10 cellular contexts compared by ENCODE assay signal in genomic region chr12:6337958-6338406, GRCh38. TPM values are rescaled to one million over a fixed set of nuclear protein-coding genes. Genes with fewer than 3 reads are reported as not detected.
DNase-seq lines count a peak whose midpoint lies in the region; TF ChIP-seq lines count a peak whose summit lies in the region.
"Had no signal": no experiment of that assay in that cellular context is flagged by ENCODE, and none has a peak within 500 bp of the region (broad histone marks: within the 10 kb centered on the region; RNA-seq: fewer than 3 reads in every experiment).

No MANE protein-coding gene starts in this region.

- no peak overlapping the region for H2AFZ ChIP-seq in hepatocyte

- no peak overlapping the region for H3K27ac Mint-ChIP-seq in Calu3 (ENCODE audit: unreplicated experiment)

- peak overlapping the region; percentile 99 for H3K27ac ChIP-seq in hepatocyte
- H3K27ac ChIP-seq in stomach smooth muscle (ENCODE audit: low read length): peak overlapping the region; percentile 99
- H3K27ac ChIP-seq in SJCRH30: no peak overlapping the region

- peaks cover 58% of the 10 kb centered on the region for H3K4me1 ChIP-seq in hepatocyte (ENCODE audit: insufficient read depth)
- peaks cover 82% of the 10 kb centered on the region for H3K4me1 ChIP-seq in stomach smooth muscle (ENCODE audit: control insufficient read depth, insufficient read depth, low read length)
- peaks cover 20% of the 10 kb centered on the region for H3K4me1 ChIP-seq in SJCRH30

- intact Hi-C loops in Calu3 (cut with micrococcal nuclease; ENCODE audit: unreplicated experiment): loop anchor here (5.0 kb wide), 1 partner anchor 129 kb away; no protein-coding TSS in a partner anchor

- H3K4me3 ChIP-seq in H7 (ENCODE audit: insufficient read depth, low read depth, low read length): no peak overlapping the region
- no peak overlapping the region for H3K4me3 ChIP-seq in hepatocyte
- peak overlapping the region; percentile 84 to 99 for H3K4me3 ChIP-seq in stomach smooth muscle (ENCODE audit: low read length in 2 of 2)
- H3K4me3 ChIP-seq in SJCRH30: no peak overlapping the region

- H3K9me3 ChIP-seq in hepatocyte (ENCODE audit: low read depth): no peaks in the 10 kb centered on the region
- no peaks in the 10 kb centered on the region for H3K9me3 ChIP-seq in stomach smooth muscle (ENCODE audit: control insufficient read depth in 2 of 2, low read length in 2 of 2)
- H3K9me3 ChIP-seq in SJCRH30 (replicated peaks): no peaks in the 10 kb centered on the region

- peaks cover 80% of the 10 kb centered on the region for H3K79me2 ChIP-seq in hepatocyte

- peak; percentile 65 for DNase-seq in H7
- DNase-seq in UCSD-AML1 (lab: John Stamatoyannopoulos, UW; ENCODE audit: unreplicated experiment): peak; percentile 35
- no peak for DNase-seq in hepatocyte (ENCODE audit: low spot score)
- no peak for DNase-seq in pons (ENCODE audit: low spot score)
- DNase-seq in hippocampal formation (lab: John Stamatoyannopoulos, UW): no peak
- DNase-seq in SJCRH30: no peak
- DNase-seq in Calu3: no peak

- H3K36me3 ChIP-seq in H7 (replicated peaks; ENCODE audit: control insufficient read depth, insufficient read depth, low read length) (peaks cover 13% of the 10 kb centered on the region), hepatocyte (replicated peaks; ENCODE audit: insufficient read depth, low read depth) (no peaks in the 10 kb centered on the region), stomach smooth muscle (ENCODE audit: control insufficient read depth in 2 of 2, insufficient read depth in 2 of 2, low read length in 2 of 2) (peaks cover 13 to 17% of the 10 kb centered on the region in 2 donors), SJCRH30 (0 out of 2 replicates have a peak, but pooled peaks cover 4% of the 10 kb centered on the region)

- peak overlapping the region in 1 of 2 donors; percentile 97 for H3K9ac ChIP-seq in stomach smooth muscle (ENCODE audit: low read length in 2 of 2)

- H3K4me3 Mint-ChIP-seq in Calu3 (ENCODE audit: low read depth, unreplicated experiment): no peak overlapping the region

- peak overlapping the region; percentile 82 for H3K4me2 ChIP-seq in hepatocyte

- TF ChIP-seq CTCF in hepatocyte (IDR thresholded peaks at IDR 0.05; ENCODE audit: poor library complexity) (no peak), Calu3 (IDR thresholded peaks at IDR 0.05; ENCODE audit: unreplicated experiment) (no peak)

- H3K27me3 ChIP-seq in H7 (ENCODE audit: control insufficient read depth, insufficient read depth, low read length): no peaks in the 10 kb centered on the region
- H3K27me3 ChIP-seq in hepatocyte: no peaks in the 10 kb centered on the region
- H3K27me3 ChIP-seq in stomach smooth muscle (ENCODE audit: control insufficient read depth in 1 of 2, insufficient read depth in 2 of 2, low read length in 2 of 2): no peaks in the 10 kb centered on the region
- H3K27me3 ChIP-seq in SJCRH30: no peaks in the 10 kb centered on the region

- peaks cover 17% of the 10 kb centered on the region for H4K20me1 ChIP-seq in hepatocyte (ENCODE audit: insufficient read depth, poor library complexity, severe bottlenecking)

- H3K36me3 Mint-ChIP-seq in Calu3 (ENCODE audit: insufficient read depth, unreplicated experiment): peaks cover 21% of the 10 kb centered on the region

- no TSS peak for BruUV-seq in Calu3 (replicated peaks; lab: Mats Ljungman, UMichigan)

- WGBS in hepatocyte (ENCODE audit: low lambda C conversion rate, missing lambda C conversion rate): 69% methylated on average over 11 of the region's 11 CpGs

- H3K4me1 Mint-ChIP-seq in Calu3 (ENCODE audit: low read depth, unreplicated experiment): peaks cover 41% of the 10 kb centered on the region

- H3K9me2 ChIP-seq in hepatocyte (replicated peaks; ENCODE audit: insufficient read depth): no peaks in the 10 kb centered on the region

- no peaks in the 10 kb centered on the region for H3K27me3 Mint-ChIP-seq in Calu3 (ENCODE audit: unreplicated experiment)

- H3K9me3 Mint-ChIP-seq in Calu3 (ENCODE audit: low read depth, unreplicated experiment): no peaks in the 10 kb centered on the region

- CTCF ChIA-PET in Calu3 (lab: Charles Lee): interaction anchor here (3.2 kb wide), 1 partner anchor 18 kb away, joined by 10 read pairs; no protein-coding TSS in a partner anchor

RNA-seq across cellular contexts. Expression of gene TNFRSF1A, which starts 3.9 kb away (rescaled TPM):
- 83.5 and 84.6 TPM in 2 replicates for total RNA-seq in H7 (2014; rRNA removed; shearing (Covaris generic))
- total RNA-seq in hepatocyte (110 and 147 TPM in 2 replicates), Calu3 (2022) (76.7 and 79.3 TPM in 2 replicates)
- 168 and 188 TPM in 2 replicates for polyA plus RNA-seq in hepatocyte
- 34.3 and 40.2 TPM in 2 replicates for total RNA-seq in SJCRH30 (2014; rRNA removed; shearing (Covaris generic))

RNA-seq across cellular contexts. Expression of gene PLEKHG6, which starts 27.5 kb away (rescaled TPM):
- 36.5 and 43.6 TPM in 2 replicates for total RNA-seq in H7 (2014; rRNA removed; shearing (Covaris generic))
- total RNA-seq in hepatocyte (36.3 and 85.7 TPM in 2 replicates), Calu3 (2022) (25.1 and 32.3 TPM in 2 replicates)
- polyA plus RNA-seq in hepatocyte: 43.6 and 52.2 TPM in 2 replicates
- total RNA-seq in SJCRH30 (2014; rRNA removed; shearing (Covaris generic)): 0.06 TPM in 1 of 2 replicates, not detected in the other
- total RNA-seq: NCI-H460 had no signal

RNA-seq across cellular contexts. Expression of gene SCNN1A, which starts 37.4 kb away (rescaled TPM):
- total RNA-seq in H7 (2014; rRNA removed; shearing (Covaris generic)): 28.5 and 41.7 TPM in 2 replicates
- total RNA-seq in hepatocyte: 21.7 and 28.6 TPM in 2 replicates
- polyA plus RNA-seq in hepatocyte: 28.4 and 30.0 TPM in 2 replicates
- not detected in 2 replicates for total RNA-seq in SJCRH30 (2014; rRNA removed; shearing (Covaris generic))
- total RNA-seq in Calu3 (2022): 36.5 and 53.5 TPM in 2 replicates
- total RNA-seq: frontal cortex had no signal

RNA-seq across cellular contexts. Expression of gene LTBR, which starts 46.0 kb away (rescaled TPM):
- total RNA-seq in H7 (2014; rRNA removed; shearing (Covaris generic)): 2.5 and 3.6 TPM in 2 replicates
- total RNA-seq in hepatocyte (35.4 and 42.4 TPM in 2 replicates), Calu3 (2022) (165 and 167 TPM in 2 replicates)
- polyA plus RNA-seq in hepatocyte: 75.2 and 79.8 TPM in 2 replicates
- 14.7 and 16.5 TPM in 2 replicates for total RNA-seq in SJCRH30 (2014; rRNA removed; shearing (Covaris generic))

Comparison
In these comparisons a context has a peak if more than half of its experiments do, and no peak if none do; other contexts are left out.
1. DNase-seq: peak in H7 (single experiment) and UCSD-AML1 (single experiment); none in hepatocyte (single experiment), pons (single experiment), hippocampal formation (0 of 2), SJCRH30 (0 of 2) and Calu3 (single experiment).
2. H3K4me3 ChIP-seq: peak in stomach smooth muscle (2 of 2); none in H7 (single experiment), hepatocyte (single experiment) and SJCRH30 (single experiment).
3. RNA of gene PLEKHG6, which starts 27.5 kb away (total RNA-seq): 36.3 to 85.7 TPM in hepatocyte, 36.5 to 43.6 TPM in H7 and 25.1 to 32.3 TPM in Calu3; 0.06 TPM in SJCRH30; every median in the first group is over 10 times any median in the second.
4. RNA of gene SCNN1A, which starts 37.4 kb away (total RNA-seq): 36.5 to 53.5 TPM in Calu3, 28.5 to 41.7 TPM in H7 and 21.7 to 28.6 TPM in hepatocyte; not detected in SJCRH30; every median in the first group is over 10 times any median in the second.